14 cellular contexts compared by ENCODE assay signal in genomic region chr9:36316629-36317317, GRCh38. TPM values are rescaled to one million over a fixed set of nuclear protein-coding genes. Genes with fewer than 3 reads are reported as not detected.
DNase-seq lines count a peak whose midpoint lies in the region; ATAC-seq, FAIRE-seq and TF ChIP-seq lines count a peak whose summit lies in the region.
"Had no signal": no experiment of that assay in that cellular context is flagged by ENCODE, and none has a peak within 500 bp of the region (broad histone marks: within the 10 kb centered on the region; RNA-seq: fewer than 3 reads in every experiment).

No MANE protein-coding gene starts in this region.

- H2BK12ac ChIP-seq in H1 (ENCODE audit: low read depth, low read length) = no peak overlapping the region

- in situ Hi-C loops in Panc1 (cut with HindIII; ENCODE audit: low pct_unique_long_range_greater_than_20kb, low sequenced_read_pairs) = no loop called here
- in situ Hi-C loops in GM23248 (cut with MboI) = no loop called here

- FAIRE-seq in H1 (lab: Jason Lieb, UNC) (no peak), H54 (lab: Jason Lieb, UNC) (no peak)

- H3F3A ChIP-seq in GM23248 (ENCODE audit: insufficient read depth) (no peaks in the 10 kb centered on the region), smooth muscle cell (ENCODE audit: low read depth) (no peaks in the 10 kb centered on the region)

- CTCF ChIA-PET in Panc1 (lab: Charles Lee) (interaction anchor here (0.6 to 1.4 kb wide), 4 partner anchors 12 to 392 kb away, joined by 3 to 9 read pairs (median 4); no protein-coding TSS in a partner anchor), H1 (lab: Charles Lee; ENCODE audit: partially characterized antibody) (interaction anchor here (0.6 to 5.1 kb wide), 7 partner anchors 13 to 471 kb away, joined by 3 to 45 read pairs (median 3); no protein-coding TSS in a partner anchor)

- peak overlapping the region; percentile 77 for H3K27ac ChIP-seq in Panc1 (ENCODE audit: low read length)
- H3K27ac ChIP-seq in H1 (ENCODE audit: low read depth, low read length) = no peak overlapping the region
- H3K27ac ChIP-seq in mucosa of rectum (ENCODE audit: low read depth in 2 of 2, low read length in 2 of 2) = peak overlapping the region; percentile 87 to 92
- peak overlapping the region in 1 of 2 donors; percentile 24 for H3K27ac ChIP-seq in testis
- H3K27ac ChIP-seq in GM23248 = no peak overlapping the region
- H3K27ac ChIP-seq in smooth muscle cell (ENCODE audit: low read depth) = no peak overlapping the region
- H3K27ac ChIP-seq: gastrocnemius medialis, thoracic aorta had no signal

- no peak for TF ChIP-seq RAD21 in H1 (IDR thresholded peaks at IDR 0.05 in 1 of 2, conservative IDR thresholded peaks at IDR 0.05 in 1 of 2; ENCODE audit: low read depth in 2 of 2, low read length in 2 of 2)

- H4K20me1 ChIP-seq in H1 (replicated peaks in 1 of 2; ENCODE audit: control insufficient read depth in 1 of 2, insufficient read depth in 2 of 2, low read length in 2 of 2) (no peaks in the 10 kb centered on the region), GM23248 (ENCODE audit: insufficient read depth) (no peaks in the 10 kb centered on the region), smooth muscle cell (ENCODE audit: low read depth) (no peaks in the 10 kb centered on the region)

- TF ChIP-seq POLR2A in H1 (IDR thresholded peaks at IDR 0.05; ENCODE audit: control extremely low read depth in 1 of 2, low read depth in 2 of 2, low read length in 2 of 2) = no peak
- TF ChIP-seq POLR2A in testis (IDR thresholded peaks at IDR 0.05) = no peak
- no peak for TF ChIP-seq POLR2A in H54 (IDR thresholded peaks at IDR 0.05; ENCODE audit: low read depth, low read length)

- no peak overlapping the region for H2BK120ac ChIP-seq in H1 (replicated peaks; ENCODE audit: low read depth, low read length)

- H3K9ac ChIP-seq in H1 (replicated peaks in 1 of 4; ENCODE audit: extremely low read depth in 1 of 4, low read depth in 3 of 4, low read length in 3 of 4) (no peak overlapping the region), mucosa of rectum (ENCODE audit: low read depth in 1 of 2, low read length in 2 of 2) (no peak overlapping the region), GM23248 (no peak overlapping the region), smooth muscle cell (ENCODE audit: low read depth) (no peak overlapping the region)

- peak overlapping the region; percentile 65; the same call in 1 of the 2 replicates for H2AK5ac ChIP-seq in H1 (ENCODE audit: low read depth, low read length)

- no peaks in the 10 kb centered on the region for H3K36me3 ChIP-seq in Panc1 (ENCODE audit: control insufficient read depth, insufficient read depth, low read length)
- no peaks in the 10 kb centered on the region for H3K36me3 ChIP-seq in H1 (ENCODE audit: control insufficient read depth in 2 of 4, insufficient read depth in 4 of 4, low read length in 3 of 4)
- no peaks in the 10 kb centered on the region for H3K36me3 ChIP-seq in mucosa of rectum (ENCODE audit: control insufficient read depth in 2 of 2, insufficient read depth in 2 of 2, low read length in 2 of 2)
- H3K36me3 ChIP-seq in testis (ENCODE audit: low read depth, missing control alignments) = no peaks in the 10 kb centered on the region
- H3K36me3 ChIP-seq in GM23248 (ENCODE audit: low read depth) = no peaks in the 10 kb centered on the region
- H3K36me3 ChIP-seq in smooth muscle cell (ENCODE audit: low read depth) = no peaks in the 10 kb centered on the region
- H3K36me3 ChIP-seq: gastrocnemius medialis, thoracic aorta had no signal

- H3K79me1 ChIP-seq in H1 (ENCODE audit: low read depth, low read length) = no peaks in the 10 kb centered on the region

- POLR2A ChIA-PET in Panc1 (lab: Charles Lee) = interaction anchor here (0.7 kb wide), 1 partner anchor 369 kb away, joined by 5 read pairs; no protein-coding TSS in a partner anchor
- POLR2A ChIA-PET in H1 (lab: Charles Lee; ENCODE audit: partially characterized antibody) = interaction anchor here (0.6 kb wide), 1 partner anchor 91 kb away, joined by 3 read pairs; no protein-coding TSS in a partner anchor

- H4K91ac ChIP-seq in H1 (replicated peaks; ENCODE audit: insufficient read length, low read length) = no peak overlapping the region

- no peak overlapping the region for H4K5ac ChIP-seq in H1 (ENCODE audit: insufficient read length, low read depth, low read length)

- no peak overlapping the region for H2AFZ ChIP-seq in H1 (ENCODE audit: low read length)
- H2AFZ ChIP-seq in GM23248 = no peak overlapping the region
- no peak overlapping the region for H2AFZ ChIP-seq in smooth muscle cell (ENCODE audit: low read depth)

- TF ChIP-seq CTCF in Panc1 (IDR thresholded peaks at IDR 0.05) (no peak), H1 (IDR thresholded peaks at IDR 0.05; ENCODE audit: control extremely low read depth in 1 of 3, insufficient read depth in 1 of 3, low read depth in 1 of 3, low read length in 3 of 3) (no peak), testis (IDR thresholded peaks at IDR 0.05) (no peak), smooth muscle cell (IDR thresholded peaks at IDR 0.05; ENCODE audit: borderline replicate concordance, insufficient read depth, poor library complexity, severe bottlenecking) (no peak)

- H3K4ac ChIP-seq in H1 (replicated peaks; ENCODE audit: insufficient read length, low read depth, low read length) = no peak overlapping the region

- H3K56ac ChIP-seq in H1 (replicated peaks; ENCODE audit: insufficient read length, low read depth, low read length) = no peak overlapping the region

- H3K23ac ChIP-seq in H1 (ENCODE audit: insufficient read length) = no peak overlapping the region

- ATAC-seq in Panc1 = peak; percentile 49
- ATAC-seq: activated CD8-positive, alpha-beta T cell treated with anti-CD3 and anti-CD28 coated beads, Interleukin-2, amount 10 ng/mL, durations not matched to agents 7 days and 5 days; gastrocnemius medialis had no signal

- no peak overlapping the region for H2BK20ac ChIP-seq in H1 (ENCODE audit: low read length)

- no peaks in the 10 kb centered on the region for H3K9me2 ChIP-seq in GM23248 (ENCODE audit: insufficient read depth)

- no peaks in the 10 kb centered on the region; the same call in 1 of the 2 replicates for H3K23me2 ChIP-seq in H1 (ENCODE audit: low read depth, low read length)

- H2BK15ac ChIP-seq in H1 (ENCODE audit: low read length) = no peak overlapping the region

- H3K14ac ChIP-seq in H1 (ENCODE audit: insufficient read length) = no peak overlapping the region

- H3K4me1 ChIP-seq in Panc1 (ENCODE audit: control insufficient read depth, insufficient read depth, low read length) = peaks cover 36% of the 10 kb centered on the region
- H3K4me1 ChIP-seq in H1 (replicated peaks in 1 of 4; ENCODE audit: control insufficient read depth in 3 of 4, insufficient read depth in 4 of 4, low read length in 3 of 4) = peaks cover 2 to 23% (median 5%) of the 10 kb centered on the region in 4 experiments; a peak in 6 of 7 replicates
- peaks cover 32 to 44% of the 10 kb centered on the region in 2 donors for H3K4me1 ChIP-seq in mucosa of rectum (ENCODE audit: control insufficient read depth in 2 of 2, insufficient read depth in 2 of 2, low read length in 2 of 2)
- H3K4me1 ChIP-seq in testis = peaks cover 27% of the 10 kb centered on the region
- 0 out of 2 replicates have a peak, but pooled peaks cover 7% of the 10 kb centered on the region for H3K4me1 ChIP-seq in GM23248 (ENCODE audit: insufficient read depth)
- peaks cover 5% of the 10 kb centered on the region for H3K4me1 ChIP-seq in smooth muscle cell (ENCODE audit: low read depth)
- H3K4me1 ChIP-seq: gastrocnemius medialis had no signal

- no TSS peak for BruUV-seq in Panc1 (replicated peaks; lab: Mats Ljungman, UMichigan)

- no peak overlapping the region for H3K4me2 ChIP-seq in H1 (ENCODE audit: insufficient read depth in 1 of 2, low read depth in 2 of 2, low read length in 2 of 2)
- H3K4me2 ChIP-seq in GM23248 (ENCODE audit: unreplicated experiment) = no peak overlapping the region
- H3K4me2 ChIP-seq in smooth muscle cell = no peak overlapping the region

- H3K18ac ChIP-seq in H1 (ENCODE audit: extremely low read depth, low read length) = no peak overlapping the region

- no peak overlapping the region for H2BK5ac ChIP-seq in H1 (ENCODE audit: low read depth, low read length)

- intact Hi-C loops in Panc1 (cut with micrococcal nuclease; ENCODE audit: unreplicated experiment) = no loop called here
- intact Hi-C loops in testis (cut with DNase I; ENCODE audit: low total_unique reads) = no loop called here

- 92% methylated on average over 12 of the region's 12 CpGs; no CpG with 5 or more reads in 1 of the 2 experiments for WGBS in H1 (ENCODE audit: extremely low coverage in 1 of 2, insufficient coverage in 1 of 2, insufficient read length in 1 of 2, insufficient replicate concordance in 2 of 2, low coverage in 1 of 2, low lambda C conversion rate in 2 of 2, missing lambda C conversion rate in 1 of 2), 2 experiments
- WGBS in testis, 2 donors = 35 to 49% methylated on average over 12 of the region's 12 CpGs
- WGBS in GM23248 (ENCODE audit: low coverage in 1 of 2, low lambda C conversion rate in 2 of 2, missing lambda C conversion rate in 2 of 2), 2 experiments = 54 to 55% methylated on average over 12 of the region's 12 CpGs
- 94% methylated on average over 12 of the region's 12 CpGs for WGBS in smooth muscle cell (ENCODE audit: low lambda C conversion rate)

- H4K8ac ChIP-seq in H1 (ENCODE audit: extremely low read depth, insufficient read depth, low read length) = no peak overlapping the region

- H3K4me3 ChIP-seq in Panc1 (ENCODE audit: low read depth in 2 of 2, low read length in 2 of 2) = no peak overlapping the region
- no peak overlapping the region for H3K4me3 ChIP-seq in H1 (ENCODE audit: extremely low read depth in 1 of 4, insufficient read depth in 2 of 4, low read depth in 3 of 4, low read length in 4 of 4)
- H3K4me3 ChIP-seq in mucosa of rectum (ENCODE audit: low read length in 2 of 2) = no peak overlapping the region
- H3K4me3 ChIP-seq in testis = no peak overlapping the region
- H3K4me3 ChIP-seq in GM23248 = no peak overlapping the region
- H3K4me3 ChIP-seq in smooth muscle cell = no peak overlapping the region
- H3K4me3 ChIP-seq: gastrocnemius medialis, thoracic aorta had no signal

- H3K27me3 ChIP-seq in Panc1 (ENCODE audit: control insufficient read depth, insufficient read depth, low read length) = no peaks in the 10 kb centered on the region
- H3K27me3 ChIP-seq in H1 (replicated peaks in 1 of 4; ENCODE audit: control insufficient read depth in 3 of 4, extremely low read depth in 1 of 4, insufficient read depth in 3 of 4, low read length in 3 of 4) = no peaks in the 10 kb centered on the region
- H3K27me3 ChIP-seq in mucosa of rectum (ENCODE audit: control insufficient read depth in 2 of 2, insufficient read depth in 2 of 2, low read length in 2 of 2) = no peaks in the 10 kb centered on the region
- H3K27me3 ChIP-seq in testis = no peaks in the 10 kb centered on the region
- no peaks in the 10 kb centered on the region for H3K27me3 ChIP-seq in GM23248 (replicated peaks; ENCODE audit: insufficient read depth)
- H3K27me3 ChIP-seq in smooth muscle cell (ENCODE audit: low read depth) = no peaks in the 10 kb centered on the region

- DNase-seq in Panc1 (ENCODE audit: low read depth, low spot score) = no peak
- no peak for DNase-seq in H1 (ENCODE audit: low read depth in 1 of 2, low spot score in 2 of 2)
- peak; percentile 74 for DNase-seq in testis
- DNase-seq in GM23248 = no peak
- DNase-seq in H54 (ENCODE audit: insufficient read length, low spot score) = no peak
- no peak for DNase-seq in smooth muscle cell (lab: John Stamatoyannopoulos, UW; ENCODE audit: unreplicated experiment)
- DNase-seq: activated CD8-positive, alpha-beta T cell treated with anti-CD3 and anti-CD28 coated beads, Interleukin-2, amount 10 ng/mL, durations not matched to agents 7 days and 5 days; activated naive CD4-positive, alpha-beta T cell treated with anti-CD3 and anti-CD28 coated beads, Interleukin-2, amount 50 U/mL, for 16 hours; gastrocnemius medialis; right cardiac atrium; RPMI8226; T-helper 9 cell had no signal

- H3K9me3 ChIP-seq in Panc1 (ENCODE audit: control insufficient read depth, insufficient read depth, low read depth, low read length) = no peaks in the 10 kb centered on the region
- no peaks in the 10 kb centered on the region for H3K9me3 ChIP-seq in H1 (ENCODE audit: insufficient read depth in 2 of 2, low read depth in 1 of 2, low read length in 1 of 2)
- H3K9me3 ChIP-seq in mucosa of rectum (ENCODE audit: control insufficient read depth in 2 of 2, low read length in 2 of 2) = no peaks in the 10 kb centered on the region
- H3K9me3 ChIP-seq in testis = no peaks in the 10 kb centered on the region
- no peaks in the 10 kb centered on the region for H3K9me3 ChIP-seq in GM23248 (ENCODE audit: low read depth)
- no peaks in the 10 kb centered on the region for H3K9me3 ChIP-seq in smooth muscle cell (replicated peaks; ENCODE audit: low read depth)
- H3K9me3 ChIP-seq: gastrocnemius medialis, thoracic aorta had no signal

- TF ChIP-seq EP300 in H1 (IDR thresholded peaks at IDR 0.05; ENCODE audit: borderline replicate concordance in 1 of 2, low read depth in 2 of 2, low read length in 2 of 2) = no peak

- H3K79me2 ChIP-seq in H1 (ENCODE audit: control insufficient read depth in 1 of 2, insufficient read depth in 2 of 2, low read length in 2 of 2) (no peaks in the 10 kb centered on the region), GM23248 (ENCODE audit: insufficient read depth) (no peaks in the 10 kb centered on the region), smooth muscle cell (ENCODE audit: low read depth) (no peaks in the 10 kb centered on the region)

RNA-seq across cellular contexts. Expression of gene GNE, which starts 58.5 kb away (rescaled TPM):
- total RNA-seq in Panc1 (2021; ENCODE audit: unreplicated experiment) (107 TPM), testis (10 to 100 TPM; 22.7 to 26.6 TPM), smooth muscle cell (20.8 and 28.0 TPM in 2 replicates)
- 67.0 TPM for polyA plus RNA-seq in Panc1 (2012; ENCODE audit: insufficient read length)
- 9.3 and 11.1 TPM in 2 replicates for total RNA-seq in H1 (2021; fragmentation: NEBNext Ultra II Directional; extraction: Animal tissue kit (Norgen Biotek cat#: 25700))
- polyA plus RNA-seq in H1 (2011; rRNA removed) (4.3 and 5.1 TPM in 2 replicates), testis (ENCODE audit: insufficient read depth, low read depth, low replicate concordance) (13.2 TPM), GM23248 (2016; fragmentation: Nextera tagmentation; extraction: Ambion mirVana) (6.2 and 6.9 TPM in 2 replicates), smooth muscle cell (7.0 and 7.8 TPM in 2 replicates)
- polyA plus RNA-seq in H1 (2011; cell fraction: cytosol; rRNA removed) = 6.6 TPM
- polyA plus RNA-seq in H1 (2011; cell fraction: nucleus; rRNA removed) = 3.0 TPM
- polyA plus RNA-seq in H1 (2012, experiment 1 of 2) = 5.8 to 7.4 TPM (median 6.4 TPM) in 4 replicates
- 0.80 TPM for polyA plus RNA-seq in H1 (2012, experiment 2 of 2)
- 3.9 TPM for polyA plus RNA-seq in H1 (2013, experiment 1 of 2)
- 3.8 TPM for polyA plus RNA-seq in H1 (2013, experiment 2 of 2)
- 20.6 and 28.9 TPM in 2 replicates for polyA minus RNA-seq in H1 (2011; rRNA and poly(A)+ RNA removed)
- polyA minus RNA-seq in H1 (2011; cell fraction: cytosol; rRNA and poly(A)+ RNA removed) = 8.8 TPM
- 7.4 TPM for polyA minus RNA-seq in H1 (2011; cell fraction: nucleus; rRNA and poly(A)+ RNA removed)
- total RNA-seq in GM23248 (2014; rRNA removed; shearing (Covaris generic)) = 20.6 and 22.4 TPM in 2 replicates

Comparison
In these comparisons a context has a peak if more than half of its experiments do, and no peak if none do; other contexts are left out.
1. H3K27ac ChIP-seq: peak in Panc1 (single experiment) and mucosa of rectum (2 of 2); none in H1 (single experiment), GM23248 (single experiment) and smooth muscle cell (single experiment).